ENCODE assay signal across 1 cellular context in genomic region chr1:201895913-201896807, GRCh38.
TF ChIP-seq lines count a peak whose summit lies in the region.

No MANE protein-coding gene starts in this region.

TF ChIP-seq in K562, 482 proteins besides CTCF, POLR2A, EP300 and RAD21 (continued from another document and continues in another):
- TF ChIP-seq ZNF780A (CRISPR knock-in tag; IDR thresholded peaks at IDR 0.05) (no peak), MLX (CRISPR knock-in tag; conservative IDR thresholded peaks at IDR 0.05) (no peak), ATF2 (CRISPR knock-in tag; IDR thresholded peaks at IDR 0.05) (peak; percentile 99), ZNF444 (CRISPR knock-in tag; IDR thresholded peaks at IDR 0.05) (peak; percentile 64; the same call in 1 of the 2 replicates), ZBTB9 (CRISPR knock-in tag; IDR thresholded peaks at IDR 0.05) (peak; percentile 36; the same call in 1 of the 2 replicates), SIN3A (IDR thresholded peaks at IDR 0.05; ENCODE audit: borderline replicate concordance in 2 of 2, control insufficient read depth in 1 of 2, low read depth in 2 of 2, low read length in 2 of 2) (no peak), HOXB6 (CRISPR knock-in tag; IDR thresholded peaks at IDR 0.05; ENCODE audit: borderline replicate concordance) (no peak), MGA (IDR thresholded peaks at IDR 0.05) (no peak; the same call in 1 of the 2 replicates), SMARCA5 (IDR thresholded peaks at IDR 0.05) (0 out of 2 replicates have a peak, but pooled peaks have one; percentile 12), ZNF408 (CRISPR knock-in tag; IDR thresholded peaks at IDR 0.05; ENCODE audit: low read depth) (no peak), NCOA6 (IDR thresholded peaks at IDR 0.05) (no peak), BDP1 (IDR thresholded peaks at IDR 0.05; ENCODE audit: insufficient read depth, insufficient read length) (no peak), RBFOX2 (IDR thresholded peaks at IDR 0.05; ENCODE audit: low read depth, low read length) (peak; percentile 30; the same call in 1 of the 2 replicates), GTF2E2 (tag; IDR thresholded peaks at IDR 0.05) (no peak), ZBTB26 (CRISPR knock-in tag; IDR thresholded peaks at IDR 0.05) (0 out of 2 replicates have a peak, but pooled peaks have one; percentile 21), BRF2 (IDR thresholded peaks at IDR 0.05; ENCODE audit: borderline replicate concordance, insufficient read depth, insufficient read length) (no peak), GABPB1 (CRISPR knock-in tag; IDR thresholded peaks at IDR 0.05) (peak; percentile 86), NRF1 (conservative IDR thresholded peaks at IDR 0.05 in 1 of 2, IDR thresholded peaks at IDR 0.05 in 1 of 2) (0 out of 4 replicates have a peak, but pooled peaks of 1 of the 2 experiments have one; percentile 38), GATAD2A (IDR thresholded peaks at IDR 0.05) (peak; percentile 44; the same call in 1 of the 2 replicates), CBX2 (IDR thresholded peaks at IDR 0.05; ENCODE audit: insufficient read depth, low read length, poor library complexity, severe bottlenecking) (no peak), SNAPC5 (CRISPR knock-in tag; IDR thresholded peaks at IDR 0.05) (no peak), ATF6 (CRISPR knock-in tag; IDR thresholded peaks at IDR 0.05) (no peak; the same call in 1 of the 2 replicates), ZNF121 (CRISPR knock-in tag; conservative IDR thresholded peaks at IDR 0.05) (no peak), ZNF668 (CRISPR knock-in tag; IDR thresholded peaks at IDR 0.05) (no peak), TEAD2 (tag; IDR thresholded peaks at IDR 0.05) (no peak), NFRKB (IDR thresholded peaks at IDR 0.05; ENCODE audit: low read depth) (no peak), MBD2 (IDR thresholded peaks at IDR 0.05; ENCODE audit: borderline replicate concordance, low read depth) (no peak), ZNF764 (CRISPR knock-in tag; IDR thresholded peaks at IDR 0.05; ENCODE audit: low read depth) (no peak), NR2C2 (CRISPR knock-in tag; IDR thresholded peaks at IDR 0.05) (no peak), NR2C2 (tag; IDR thresholded peaks at IDR 0.05) (0 out of 2 replicates have a peak, but pooled peaks have one; percentile 26), TGIF2 (CRISPR knock-in tag; IDR thresholded peaks at IDR 0.05) (no peak), ZNF3 (CRISPR knock-in tag; IDR thresholded peaks at IDR 0.05) (no peak), NCOA2 (IDR thresholded peaks at IDR 0.05; ENCODE audit: partially characterized antibody in 2 of 2) (no peak), ZNF592 (IDR thresholded peaks at IDR 0.05) (no peak), MEF2D (tag; conservative IDR thresholded peaks at IDR 0.05; ENCODE audit: low read depth) (no peak), TAL1 (IDR thresholded peaks at IDR 0.05) (no peak)
